12 cellular contexts compared by ENCODE assay signal in the genomic region with DNA sequence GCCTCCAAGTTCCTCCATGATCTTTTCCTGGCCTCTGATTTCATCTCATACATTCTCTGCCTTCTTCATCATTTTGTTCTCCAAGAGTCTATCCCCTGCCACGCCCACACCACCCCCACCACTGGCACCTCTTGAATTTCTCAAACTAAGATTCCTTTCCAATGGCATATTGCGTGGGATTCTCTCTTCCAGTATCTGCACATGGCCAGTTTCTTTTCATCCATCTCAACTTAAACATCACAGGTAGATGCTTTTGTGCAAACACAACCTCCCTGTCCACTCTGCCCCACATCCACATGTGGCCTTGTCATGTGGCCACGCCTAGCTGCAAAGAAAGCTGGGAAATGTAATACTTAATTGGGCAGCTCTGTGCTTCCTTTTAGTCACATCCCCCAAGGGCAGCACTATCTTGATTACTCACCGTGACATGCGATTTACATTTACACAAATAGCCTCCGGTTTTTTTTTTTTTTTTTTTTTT. TPM values are rescaled to one million over a fixed set of nuclear protein-coding genes. Genes with fewer than 3 reads are reported as not detected.
DNase-seq lines count a peak whose midpoint lies in the region; ATAC-seq, FAIRE-seq and TF ChIP-seq lines count a peak whose summit lies in the region.
"Had no signal": no experiment of that assay in that cellular context is flagged by ENCODE, and none has a peak within 500 bp of the region (broad histone marks: within the 10 kb centered on the region; RNA-seq: fewer than 3 reads in every experiment).

No MANE protein-coding gene starts in this region.

- no peak overlapping the region for H3K4me2 ChIP-seq in astrocyte (ENCODE audit: low read length)

- no peaks in the 10 kb centered on the region for H4K20me1 ChIP-seq in astrocyte (ENCODE audit: insufficient read depth, low read length)

- no peak overlapping the region for H3K9ac ChIP-seq in astrocyte (ENCODE audit: low read length)

- FAIRE-seq in astrocyte (lab: Jason Lieb, UNC) = no peak

- ATAC-seq in naive B cell (ENCODE audit: low read depth in 2 of 2) (peak; percentile 65 to 76), body of pancreas (no peak)
- ATAC-seq: WTC11 had no signal

- H3K27me3 ChIP-seq in astrocyte (ENCODE audit: insufficient read depth, low read length) (no peaks in the 10 kb centered on the region), body of pancreas (no peaks in the 10 kb centered on the region)
- H3K27me3 ChIP-seq: neutrophil had no signal

- TF ChIP-seq CTCF in GM12865 (IDR thresholded peaks at IDR 0.05; ENCODE audit: insufficient read depth, low read depth, low read length, missing control alignments) (no peak), astrocyte (IDR thresholded peaks at IDR 0.05; ENCODE audit: insufficient read depth, low read depth, low read length) (no peak), body of pancreas (IDR thresholded peaks at IDR 0.05) (no peak)

- H3K27ac ChIP-seq in astrocyte (ENCODE audit: low read depth, low read length) (peak overlapping the region; percentile 66), body of pancreas (no peak overlapping the region)
- H3K27ac ChIP-seq: neutrophil had no signal

- intact Hi-C loops in body of pancreas (cut with DNase I) = loop anchor here (5.0 to 10.0 kb wide), 3 partner anchors 123 to 232 kb away; no protein-coding TSS in a partner anchor

- H3K4me3 ChIP-seq in GM12865 (ENCODE audit: low read depth, low read length) (no peak overlapping the region), astrocyte (ENCODE audit: insufficient read depth, low read depth, low read length) (no peak overlapping the region), body of pancreas (no peak overlapping the region)

- peaks cover 5% of the 10 kb centered on the region for H3K9me3 Mint-ChIP-seq in astrocyte (ENCODE audit: unreplicated experiment)
- H3K9me3 Mint-ChIP-seq in naive B cell = peaks cover 4 to 19% (median 11%) of the 10 kb centered on the region in 7 donors

- H3K4me1 ChIP-seq in astrocyte (ENCODE audit: insufficient read depth, low read length) (peaks cover 15% of the 10 kb centered on the region), body of pancreas (peaks cover 27% of the 10 kb centered on the region)

- TF ChIP-seq POLR2A in body of pancreas (IDR thresholded peaks at IDR 0.05) = no peak

- H3K4me3 Mint-ChIP-seq in astrocyte (ENCODE audit: unreplicated experiment) (no peak overlapping the region), naive B cell (peak overlapping the region in 6 of 8 donors; percentile 10 to 91 (median 63))
- H3K4me3 Mint-ChIP-seq: WTC11 had no signal

- peak; percentile 86 for DNase-seq in GM12865 (ENCODE audit: low read depth)
- peak; percentile 42 to 69 for DNase-seq in NCI-H526 (lab: John Stamatoyannopoulos, UW)
- DNase-seq in astrocyte (ENCODE audit: low read depth) = peak; percentile 67
- no peak for DNase-seq in naive B cell
- DNase-seq in activated T-cell treated with anti-CD3 and anti-CD28 coated beads for 4 hours = no peak
- no peak for DNase-seq in GM03348 (ENCODE audit: low spot score)
- DNase-seq in NCI-H1105 treated with DMSO at 0.1 percent for 48 hours (lab: John Stamatoyannopoulos, UW) = no peak
- DNase-seq in body of pancreas = no peak
- DNase-seq: GF-D8, NCI-H446 treated with DMSO at 0.1 percent for 48 hours had no signal

- no peaks in the 10 kb centered on the region for H3K36me3 Mint-ChIP-seq in astrocyte (ENCODE audit: low read depth, unreplicated experiment)
- H3K36me3 Mint-ChIP-seq in naive B cell = peaks cover 0 to 3% of the 10 kb centered on the region in 2 donors

- no peaks in the 10 kb centered on the region for H3K79me2 ChIP-seq in astrocyte (ENCODE audit: insufficient read depth, low read length)

- H3K4me1 Mint-ChIP-seq in astrocyte (ENCODE audit: low read depth, unreplicated experiment) = no peaks in the 10 kb centered on the region
- H3K4me1 Mint-ChIP-seq in naive B cell = peaks cover 33 to 58% (median 46%) of the 10 kb centered on the region in 3 donors

- WGBS in body of pancreas, 2 donors = 82 to 92% methylated on average over 6 of the region's 6 CpGs

- H3K36me3 ChIP-seq in astrocyte (ENCODE audit: insufficient read depth, low read length) (no peaks in the 10 kb centered on the region), body of pancreas (replicated peaks in 1 of 2; ENCODE audit: insufficient read depth in 1 of 2, low read depth in 2 of 2) (no peaks in the 10 kb centered on the region)
- H3K36me3 ChIP-seq: neutrophil had no signal

- H3K27ac Mint-ChIP-seq in astrocyte (ENCODE audit: unreplicated experiment) = no peak overlapping the region
- peak overlapping the region; percentile 10 to 93 (median 88) for H3K27ac Mint-ChIP-seq in naive B cell
- H3K27ac Mint-ChIP-seq: WTC11 had no signal

- H3K9me3 ChIP-seq in astrocyte (ENCODE audit: insufficient read depth, low read depth, low read length) (no peaks in the 10 kb centered on the region), body of pancreas (no peaks in the 10 kb centered on the region)
- H3K9me3 ChIP-seq: neutrophil had no signal

- no peak overlapping the region for H2AFZ ChIP-seq in astrocyte (ENCODE audit: low read depth, low read length)

- H3K27me3 Mint-ChIP-seq in astrocyte (ENCODE audit: low read depth, unreplicated experiment) (no peaks in the 10 kb centered on the region), naive B cell (no peaks in the 10 kb centered on the region)

RNA-seq across cellular contexts. Expression of gene ZMYND8, which starts 33.4 kb away (rescaled TPM):
- total RNA-seq in astrocyte (43.9 and 45.8 TPM in 2 replicates), body of pancreas (10 to 100 TPM; 18.9 to 19.1 TPM)
- polyA plus RNA-seq in naive B cell (ENCODE audit: low read depth in 6 of 6) = 10 to 100 TPM in 4 of 6 donors, 1 to 10 TPM in 2; 2.7 to 22.7 (median 12.1) TPM

Comparison
In these comparisons a context has a peak if more than half of its experiments do, and no peak if none do; other contexts are left out.
1. DNase-seq: peak in GM12865 (single experiment), NCI-H526 (2 of 2) and astrocyte (single experiment); none in naive B cell (single experiment), activated T-cell treated with anti-CD3 and anti-CD28 coated beads for 4 hours (single experiment), GM03348 (single experiment), NCI-H1105 treated with DMSO at 0.1 percent for 48 hours (single experiment) and body of pancreas (0 of 4).